1 cellular context compared by ENCODE assay signal in genomic region chr17:60142872-60143499, GRCh38.
TF ChIP-seq lines count a peak whose summit lies in the region.

No MANE protein-coding gene starts in this region.

TF ChIP-seq in K562, 482 proteins besides CTCF, POLR2A, EP300 and RAD21 (continued from another document):
- TF ChIP-seq E2F8 (IDR thresholded peaks at IDR 0.05; ENCODE audit: low read depth, partially characterized antibody): no peak
